Comparison of ENCODE assay signal across 16 cellular contexts in the genomic region with DNA sequence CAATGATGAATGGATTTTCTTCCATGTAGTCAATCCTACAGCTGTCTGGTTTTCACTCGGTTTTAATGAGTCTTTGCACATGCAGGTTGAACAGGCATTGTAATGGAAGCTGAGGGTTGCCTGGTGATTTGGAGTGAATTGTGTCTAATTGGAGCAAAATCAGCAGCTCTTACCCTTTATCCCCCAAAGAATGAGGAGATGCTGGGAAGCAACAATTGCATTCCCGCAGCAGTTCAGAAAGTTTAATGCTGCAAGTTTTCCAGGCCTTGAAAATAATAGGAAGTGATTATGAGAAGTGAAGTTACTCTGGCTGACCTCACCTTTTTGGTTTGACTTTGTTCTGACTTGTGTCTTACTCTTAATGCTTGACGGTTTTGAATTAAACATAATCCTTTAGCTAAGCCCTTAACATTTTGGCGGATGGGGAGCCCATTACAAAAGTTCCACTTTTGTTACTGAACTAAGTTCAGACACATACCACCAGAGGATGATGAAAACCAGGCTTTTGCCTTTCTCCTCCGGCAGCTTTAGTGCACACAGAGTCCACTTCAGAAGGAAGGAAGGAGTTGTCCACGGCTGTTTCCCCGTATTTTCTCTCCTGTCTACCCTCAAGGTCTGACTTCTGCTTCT.
"Had no signal": no experiment of that assay in that cellular context is flagged by ENCODE, and none has a peak within 500 bp of the region (broad histone marks: within the 10 kb centered on the region; RNA-seq: fewer than 3 reads in every experiment).

No MANE protein-coding gene starts in this region.

- H3K36me3 ChIP-seq: gastrocnemius medialis, heart right ventricle, lower lobe of right lung, suprapubic skin, upper lobe of left lung had no signal

- H3K4me3 ChIP-seq: gastrocnemius medialis, heart right ventricle, lower lobe of right lung, suprapubic skin, upper lobe of left lung had no signal

- DNase-seq: activated CD4-positive, alpha-beta T cell treated with anti-CD3 and anti-CD28 coated beads, Interleukin-2, amount 50 U/mL, for 1 hour; activated CD8-positive, alpha-beta memory T cell treated with anti-CD3 and anti-CD28 coated beads for 24 hours; activated naive CD4-positive, alpha-beta T cell; activated naive CD8-positive, alpha-beta T cell treated with anti-CD3 and anti-CD28 coated beads, Interleukin-2, amount 10 ng/mL, durations not matched to agents 7 days and 5 days; anterior cingulate cortex; effector CD8-positive, alpha-beta T cell; gastrocnemius medialis; heart right ventricle; left cardiac atrium; lower lobe of right lung; naive thymus-derived CD4-positive, alpha-beta T cell; posterior cingulate gyrus; right cardiac atrium; small intestine; upper lobe of left lung had no signal

- H3K27ac ChIP-seq: gastrocnemius medialis, heart right ventricle, lower lobe of right lung, suprapubic skin, upper lobe of left lung had no signal

- H3K27me3 ChIP-seq: gastrocnemius medialis, heart right ventricle, suprapubic skin, upper lobe of left lung had no signal

- ATAC-seq: gastrocnemius medialis; heart right ventricle; left cardiac atrium; lower lobe of right lung; naive thymus-derived CD4-positive, alpha-beta T cell; right cardiac atrium had no signal

- H3K9me3 ChIP-seq: gastrocnemius medialis, heart right ventricle, lower lobe of right lung, suprapubic skin, upper lobe of left lung had no signal

- H3K4me1 ChIP-seq: gastrocnemius medialis, lower lobe of right lung, suprapubic skin had no signal
